22 cellular contexts compared by ENCODE assay signal in genomic region chr5:151781201-151781600, GRCh38. TPM values are rescaled to one million over a fixed set of nuclear protein-coding genes. Genes with fewer than 3 reads are reported as not detected.
A peak's percentile ranks its signal among the peaks of the same experiment; 100 is the strongest.
DNase-seq lines count a peak whose midpoint lies in the region; ATAC-seq and TF ChIP-seq lines count a peak whose summit lies in the region.
"Had no signal": no experiment of that assay in that cellular context is flagged by ENCODE, and none has a peak within 500 bp of the region (broad histone marks: within the 10 kb centered on the region; RNA-seq: fewer than 3 reads in every experiment).

No MANE protein-coding gene starts in this region.

- no peak for ATAC-seq in stimulated activated naive CD8-positive, alpha-beta T cell treated with anti-CD3 and anti-CD28 coated beads, Interleukin-15, amount 100 ng/mL, for 72 hours
- ATAC-seq in RWPE2 (ENCODE audit: low read depth) (peak; percentile 53; the same call in 2 of the 3 replicates), heart right ventricle (no peak)
- no peak for ATAC-seq in effector memory CD8-positive, alpha-beta T cell (replicated peaks)

- H3K27me3 Mint-ChIP-seq in stimulated activated naive CD8-positive, alpha-beta T cell treated with anti-CD3 and anti-CD28 coated beads, Interleukin-15, Interleukin-2, amounts not matched to agents 100 ng/mL and 50 ng/mL, for 24 hours: no peaks in the 10 kb centered on the region
- H3K27me3 Mint-ChIP-seq in stimulated activated naive CD8-positive, alpha-beta T cell treated with anti-CD3 and anti-CD28 coated beads, Interleukin-15, amount 100 ng/mL, for 72 hours: no peaks in the 10 kb centered on the region
- H3K27me3 Mint-ChIP-seq in effector memory CD8-positive, alpha-beta T cell: no peaks in the 10 kb centered on the region
- no peaks in the 10 kb centered on the region for H3K27me3 Mint-ChIP-seq in osteocyte (ENCODE audit: unreplicated experiment)

- DNase-seq in stimulated activated naive CD8-positive, alpha-beta T cell treated with anti-CD3 and anti-CD28 coated beads, Interleukin-15, amount 100 ng/mL, for 72 hours: no peak
- DNase-seq in RWPE2 (ENCODE audit: low spot score): no peak
- no peak for DNase-seq in effector memory CD8-positive, alpha-beta T cell
- no peak for DNase-seq in heart right ventricle
- DNase-seq in DMS153 treated with DMSO at 0.1 percent for 48 hours (lab: John Stamatoyannopoulos, UW; ENCODE audit: unreplicated experiment): no peak
- DNase-seq in SIG-M5 (lab: John Stamatoyannopoulos, UW): no peak
- no peak for DNase-seq in osteocyte (ENCODE audit: extremely low spot score, unreplicated experiment)
- DNase-seq: activated effector memory CD4-positive, alpha-beta T cell treated with Interleukin-2 at 50 U/mL for 16 hours; amygdala; caudate nucleus; COR-L47; erythroblast; mesendoderm; NCI-H1694 treated with DMSO at 0.1 percent for 48 hours; NCI-H774; nephron progenitor cell; PC-9; stimulated activated CD4-positive, alpha-beta T cell treated with anti-CD3 and anti-CD28 coated beads, Interleukin-4, amount 100 ng/mL, for 4 hours; substantia nigra had no signal

- peaks cover 91% of the 10 kb centered on the region for H3K4me1 Mint-ChIP-seq in stimulated activated naive CD8-positive, alpha-beta T cell treated with anti-CD3 and anti-CD28 coated beads, Interleukin-15, Interleukin-2, amounts not matched to agents 100 ng/mL and 50 ng/mL, for 24 hours (ENCODE audit: low read depth)
- peaks cover 84% of the 10 kb centered on the region for H3K4me1 Mint-ChIP-seq in stimulated activated naive CD8-positive, alpha-beta T cell treated with anti-CD3 and anti-CD28 coated beads, Interleukin-15, amount 100 ng/mL, for 72 hours
- H3K4me1 Mint-ChIP-seq in effector memory CD8-positive, alpha-beta T cell (ENCODE audit: low read depth in 2 of 2): peaks cover 51 to 85% of the 10 kb centered on the region in 2 donors
- peaks cover 71% of the 10 kb centered on the region for H3K4me1 Mint-ChIP-seq in osteocyte (ENCODE audit: unreplicated experiment)

- no peaks in the 10 kb centered on the region for H3K27me3 ChIP-seq in RWPE2 (ENCODE audit: insufficient read depth, poor library complexity, severe bottlenecking)
- no peaks in the 10 kb centered on the region for H3K27me3 ChIP-seq in heart right ventricle
- H3K27me3 ChIP-seq: SJSA1 had no signal

- WGBS in heart right ventricle, 2 donors: 40 to 43% methylated on average over 1 of the region's 1 CpG

- H3K27ac Mint-ChIP-seq in stimulated activated naive CD8-positive, alpha-beta T cell treated with anti-CD3 and anti-CD28 coated beads, Interleukin-15, Interleukin-2, amounts not matched to agents 100 ng/mL and 50 ng/mL, for 24 hours: peak overlapping the region; percentile 62
- no peak overlapping the region for H3K27ac Mint-ChIP-seq in stimulated activated naive CD8-positive, alpha-beta T cell treated with anti-CD3 and anti-CD28 coated beads, Interleukin-15, amount 100 ng/mL, for 72 hours
- peak overlapping the region in 1 of 2 donors; percentile 29 for H3K27ac Mint-ChIP-seq in effector memory CD8-positive, alpha-beta T cell
- H3K27ac Mint-ChIP-seq in osteocyte (ENCODE audit: unreplicated experiment): no peak overlapping the region
- H3K27ac Mint-ChIP-seq: nephron progenitor cell; T-helper 2 cell treated with Interferon-gamma antibody and Interleukin-4, amounts not matched to agents 5 μg/mL and 100 μg/mL, for 36 hours had no signal

- H3K36me3 Mint-ChIP-seq in stimulated activated naive CD8-positive, alpha-beta T cell treated with anti-CD3 and anti-CD28 coated beads, Interleukin-15, Interleukin-2, amounts not matched to agents 100 ng/mL and 50 ng/mL, for 24 hours (ENCODE audit: low read depth): peaks cover 59% of the 10 kb centered on the region
- H3K36me3 Mint-ChIP-seq in effector memory CD8-positive, alpha-beta T cell (ENCODE audit: insufficient read depth): peaks cover 41% of the 10 kb centered on the region
- H3K36me3 Mint-ChIP-seq in osteocyte (ENCODE audit: unreplicated experiment): peaks cover 17% of the 10 kb centered on the region

- H3K4me3 Mint-ChIP-seq in stimulated activated naive CD8-positive, alpha-beta T cell treated with anti-CD3 and anti-CD28 coated beads, Interleukin-15, Interleukin-2, amounts not matched to agents 100 ng/mL and 50 ng/mL, for 24 hours: no peak overlapping the region
- H3K4me3 Mint-ChIP-seq in stimulated activated naive CD8-positive, alpha-beta T cell treated with anti-CD3 and anti-CD28 coated beads, Interleukin-15, amount 100 ng/mL, for 72 hours: peak overlapping the region in 1 of 2 donors; percentile 21
- peak overlapping the region; percentile 6 to 17 for H3K4me3 Mint-ChIP-seq in effector memory CD8-positive, alpha-beta T cell
- no peak overlapping the region for H3K4me3 Mint-ChIP-seq in osteocyte (ENCODE audit: unreplicated experiment)
- H3K4me3 Mint-ChIP-seq: nephron progenitor cell; T-helper 2 cell treated with Interferon-gamma antibody and Interleukin-4, amounts not matched to agents 5 μg/mL and 100 μg/mL, for 36 hours had no signal

- TF ChIP-seq CTCF in RWPE2 (IDR thresholded peaks at IDR 0.05; ENCODE audit: poor library complexity, severe bottlenecking) (no peak), heart right ventricle (IDR thresholded peaks at IDR 0.05) (no peak), osteocyte (IDR thresholded peaks at IDR 0.05) (no peak)

- H3K27ac ChIP-seq in RWPE2 (ENCODE audit: poor library complexity, severe bottlenecking) (no peak overlapping the region), heart right ventricle (no peak overlapping the region)
- H3K27ac ChIP-seq: SJSA1 had no signal

- H3K9me3 ChIP-seq in RWPE2 (ENCODE audit: severe bottlenecking): no peaks in the 10 kb centered on the region
- H3K9me3 ChIP-seq in heart right ventricle: no peaks in the 10 kb centered on the region
- H3K9me3 ChIP-seq: SJSA1 had no signal

- H3K4me3 ChIP-seq in RWPE2 (ENCODE audit: severe bottlenecking) (no peak overlapping the region), heart right ventricle (no peak overlapping the region)
- H3K4me3 ChIP-seq: PC-9, SJSA1 had no signal

- H3K4me1 ChIP-seq in RWPE2 (ENCODE audit: insufficient read depth, poor library complexity, severe bottlenecking) (peaks cover 28% of the 10 kb centered on the region), heart right ventricle (peaks cover 0 to 99% (median 88%) of the 10 kb centered on the region in 9 donors)

- intact Hi-C loops in heart right ventricle (cut with DNase I): no loop called here

- peaks cover 71% of the 10 kb centered on the region for H3K36me3 ChIP-seq in RWPE2 (ENCODE audit: low read depth)
- H3K36me3 ChIP-seq in heart right ventricle: peaks cover 0 to 28% (median 0%) of the 10 kb centered on the region in 9 donors

- H3K9me3 Mint-ChIP-seq in stimulated activated naive CD8-positive, alpha-beta T cell treated with anti-CD3 and anti-CD28 coated beads, Interleukin-15, Interleukin-2, amounts not matched to agents 100 ng/mL and 50 ng/mL, for 24 hours: no peaks in the 10 kb centered on the region
- H3K9me3 Mint-ChIP-seq in stimulated activated naive CD8-positive, alpha-beta T cell treated with anti-CD3 and anti-CD28 coated beads, Interleukin-15, amount 100 ng/mL, for 72 hours: no peaks in the 10 kb centered on the region
- no peaks in the 10 kb centered on the region for H3K9me3 Mint-ChIP-seq in effector memory CD8-positive, alpha-beta T cell
- H3K9me3 Mint-ChIP-seq in osteocyte (ENCODE audit: unreplicated experiment): no peaks in the 10 kb centered on the region
- H3K9me3 Mint-ChIP-seq: T-helper 2 cell treated with Interferon-gamma antibody and Interleukin-4, amounts not matched to agents 5 μg/mL and 100 μg/mL, for 36 hours had no signal

RNA-seq across cellular contexts. Expression of gene G3BP1, which starts 9.4 kb away (rescaled TPM):
- total RNA-seq in heart right ventricle (100 to 1,000 TPM in 9 of 10 donors, 10 to 100 TPM in 1; 91.8 to 132 (median 116) TPM), osteocyte (184 and 205 TPM in 2 replicates)
- 10 to 100 TPM; 10.6 to 16.6 TPM for polyA plus RNA-seq in heart right ventricle

RNA-seq across cellular contexts. Expression of gene ATOX1, which starts 22.8 kb away (rescaled TPM):
- total RNA-seq in heart right ventricle (10 to 100 TPM; 52.5 to 77.5 (median 65.8) TPM), osteocyte (104 and 107 TPM in 2 replicates)
- polyA plus RNA-seq in heart right ventricle: 100 to 1,000 TPM in 1 of 2 donors, 10 to 100 TPM in 1; 82.5 to 125 TPM

Comparison
In these comparisons a context has a peak if more than half of its experiments do, and no peak if none do; other contexts are left out.
1. H3K4me3 Mint-ChIP-seq: peak in effector memory CD8-positive, alpha-beta T cell (2 of 2); none in stimulated activated naive CD8-positive, alpha-beta T cell treated with anti-CD3 and anti-CD28 coated beads, Interleukin-15, Interleukin-2, amounts not matched to agents 100 ng/mL and 50 ng/mL, for 24 hours (single experiment) and osteocyte (single experiment).